In genomic region chr6:31359556-31359955, GRCh38 we compare ENCODE assay signal across 14 cellular contexts.
"Had no signal": no experiment of that assay in that cellular context is flagged by ENCODE, and none has a peak within 500 bp of the region (broad histone marks: within the 10 kb centered on the region; RNA-seq: fewer than 3 reads in every experiment).

No MANE protein-coding gene starts in this region.

- ATAC-seq: activated T-cell treated with anti-CD3 and anti-CD28 coated beads, Interleukin-2, amount 50 U/mL, for 4 hours; body of pancreas had no signal

- H3K9me3 ChIP-seq: body of pancreas, thyroid gland, uterus had no signal

- H3K9me3 Mint-ChIP-seq: activated T-cell treated with anti-CD3 and anti-CD28 coated beads, Interleukin-2, amount 50 U/mL, for 4 hours had no signal

- H3K27ac ChIP-seq: body of pancreas, parathyroid adenoma, skin epidermis, thyroid gland, uterus had no signal

- DNase-seq: activated CD4-positive, CD25-positive, alpha-beta regulatory T cell; activated naive CD4-positive, alpha-beta T cell treated with Interleukin-2 at 50 U/mL for 16 hours; activated T-cell treated with anti-CD3 and anti-CD28 coated beads, Interleukin-2, amount 50 U/mL, for 4 hours; body of pancreas; central memory CD4-positive, alpha-beta T cell; cortex of kidney; hippocampal formation; kidney glomerular epithelial cell; retina; stimulated activated CD4-positive, alpha-beta T cell treated with anti-CD3 and anti-CD28 coated beads, Interleukin-4, amount 100 ng/mL, for 4 hours; thyroid gland; uterus had no signal

- H3K36me3 ChIP-seq: thyroid gland, uterus had no signal

- H3K4me3 Mint-ChIP-seq: activated T-cell treated with anti-CD3 and anti-CD28 coated beads, Interleukin-2, amount 50 U/mL, for 4 hours had no signal

- H3K27me3 ChIP-seq: body of pancreas, thyroid gland, uterus had no signal

- H3K4me3 ChIP-seq: body of pancreas, skin epidermis, thyroid gland, uterus had no signal

- H3K4me1 ChIP-seq: parathyroid adenoma, uterus had no signal
